In the genomic region with DNA sequence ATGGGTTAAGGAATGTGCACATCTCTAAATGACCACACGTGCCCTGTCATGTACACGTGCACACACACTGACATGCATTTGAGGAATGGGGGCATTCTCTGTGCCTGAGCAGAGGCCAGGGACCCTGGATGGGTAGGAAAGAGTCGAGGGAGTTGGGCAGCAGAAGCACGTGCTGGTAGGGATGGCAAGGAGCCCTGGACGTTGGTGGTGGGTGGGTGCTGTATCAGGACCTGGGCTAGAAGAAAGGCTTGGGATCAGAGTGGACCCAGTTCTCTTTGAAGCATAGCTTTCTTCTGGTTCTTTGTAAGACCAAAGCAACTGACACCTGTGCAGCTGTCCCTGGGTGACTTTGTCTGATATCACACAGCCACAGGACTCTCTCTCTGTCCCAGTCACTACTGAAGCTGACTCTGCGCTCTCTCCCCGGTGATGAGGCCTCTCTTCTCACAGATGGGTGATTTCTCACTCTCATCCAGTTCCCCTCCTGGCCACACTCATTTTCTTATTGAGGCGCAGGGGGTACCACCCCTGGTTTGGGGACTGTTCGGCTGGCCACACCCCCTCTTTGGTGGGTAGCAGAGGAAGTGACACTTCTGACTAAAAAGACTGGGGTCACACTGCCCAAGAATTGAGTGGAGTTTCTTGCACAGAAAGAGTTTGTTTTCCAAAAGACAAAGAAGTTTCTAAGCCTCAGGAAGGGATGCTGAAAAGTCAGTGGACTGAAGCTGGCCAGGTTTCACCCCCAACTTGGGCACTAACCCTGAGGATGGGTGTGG, we compare ENCODE assay signal across 9 cellular contexts.
DNase-seq lines count a peak whose midpoint lies in the region; ATAC-seq and TF ChIP-seq lines count a peak whose summit lies in the region.
"Had no signal": no experiment of that assay in that cellular context is flagged by ENCODE, and none has a peak within 500 bp of the region (broad histone marks: within the 10 kb centered on the region; RNA-seq: fewer than 3 reads in every experiment).

No MANE protein-coding gene starts in this region.

- peak; percentile 65 for ATAC-seq in GM18909 (IDR thresholded peaks at IDR 0.05; ENCODE audit: poor library complexity, unreplicated experiment)
- peak; percentile 54 for ATAC-seq in HG03342 (IDR thresholded peaks at IDR 0.05; ENCODE audit: unreplicated experiment)
- no peak for ATAC-seq in GM18520 (IDR thresholded peaks at IDR 0.05; ENCODE audit: unreplicated experiment)

- no peak for TF ChIP-seq CTCF in GM06990 (IDR thresholded peaks at IDR 0.05; ENCODE audit: insufficient read depth, low read length, poor library complexity, severe bottlenecking)

- no peaks in the 10 kb centered on the region; the same call in 1 of the 2 replicates for H3K27me3 ChIP-seq in GM06990 (replicated peaks; ENCODE audit: control insufficient read depth, insufficient read depth, low read length)

- no peak overlapping the region for H3K4me3 ChIP-seq in GM06990 (replicated peaks; ENCODE audit: low read depth, low read length)

- DNase-seq in GM06990 (ENCODE audit: extremely low read depth, insufficient read length) (peak; percentile 23), islet precursor cell (peak; percentile 45), Ammon's horn (ENCODE audit: low spot score) (no peak), NCI-H1092 (lab: John Stamatoyannopoulos, UW) (no peak), GM03348 (ENCODE audit: low spot score) (no peak)
- DNase-seq: H9 had no signal

- H3K36me3 ChIP-seq in GM06990 (ENCODE audit: control insufficient read depth, insufficient read depth, low read length): no peaks in the 10 kb centered on the region

Comparison
In these comparisons a context has a peak if more than half of its experiments do, and no peak if none do; other contexts are left out.
1. DNase-seq: peak in GM06990 (single experiment) and islet precursor cell (single experiment); none in Ammon's horn (single experiment), NCI-H1092 (single experiment) and GM03348 (single experiment).